In the genomic region with DNA sequence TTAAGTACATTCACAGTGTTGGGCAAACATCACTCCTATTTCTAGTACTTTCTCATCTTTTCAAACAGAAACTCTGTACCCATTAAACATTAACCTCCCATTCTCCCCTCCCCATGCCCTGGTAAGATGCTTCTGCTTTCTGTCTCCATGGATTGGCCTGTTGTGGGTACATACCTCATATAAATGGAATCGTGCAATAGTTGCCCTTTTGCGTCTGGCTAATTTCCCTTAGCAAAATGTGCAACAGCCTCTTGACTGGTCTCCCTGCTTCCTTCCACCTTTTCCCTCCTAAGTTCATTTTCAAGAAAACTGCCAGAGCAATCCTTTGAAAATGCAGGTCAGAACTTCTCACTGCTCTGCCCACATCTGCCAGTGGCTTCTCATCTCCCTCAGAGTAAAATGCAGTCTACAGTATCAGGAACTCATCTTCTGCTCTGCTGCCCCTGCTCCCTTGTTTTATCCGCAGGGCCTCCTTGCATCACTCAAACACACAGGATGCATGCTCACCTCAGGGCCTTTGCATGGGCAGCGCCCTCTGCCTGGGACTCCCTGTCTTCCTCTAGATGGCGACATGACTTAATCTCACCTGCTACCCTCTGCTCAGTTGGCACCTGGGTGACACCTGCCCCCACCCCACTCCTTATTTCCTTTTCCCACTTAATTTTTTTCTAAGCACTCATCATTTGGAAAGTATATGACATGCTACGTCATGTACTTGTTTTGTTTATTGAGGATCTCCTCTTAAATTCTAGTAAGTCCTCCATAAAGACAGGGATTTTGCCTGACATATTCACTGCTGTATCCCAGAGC, we compare ENCODE assay signal across 12 cellular contexts. TPM values are rescaled to one million over a fixed set of nuclear protein-coding genes. Genes with fewer than 3 reads are reported as not detected.
DNase-seq lines count a peak whose midpoint lies in the region; ATAC-seq and TF ChIP-seq lines count a peak whose summit lies in the region.
"Had no signal": no experiment of that assay in that cellular context is flagged by ENCODE, and none has a peak within 500 bp of the region (broad histone marks: within the 10 kb centered on the region; RNA-seq: fewer than 3 reads in every experiment).

No MANE protein-coding gene starts in this region.

- no peaks in the 10 kb centered on the region for H3K9me3 ChIP-seq in right lobe of liver

- H3K36me3 ChIP-seq in right lobe of liver (no peaks in the 10 kb centered on the region), brain microvascular endothelial cell (replicated peaks) (no peaks in the 10 kb centered on the region)

- TF ChIP-seq CTCF in right lobe of liver (IDR thresholded peaks at IDR 0.05) (peak in 3 of 4 donors; percentile 15 to 34 (median 24)), brain microvascular endothelial cell (IDR thresholded peaks at IDR 0.05; ENCODE audit: low read depth, low read length, missing control alignments) (no peak)

- no peak overlapping the region for H3K4me3 ChIP-seq in right lobe of liver
- no peak overlapping the region for H3K4me3 ChIP-seq in brain microvascular endothelial cell (ENCODE audit: low read depth, low read length)

- H3K27ac ChIP-seq in right lobe of liver (peak overlapping the region; percentile 58 to 85 (median 85)), brain microvascular endothelial cell (no peak overlapping the region)
- H3K27ac ChIP-seq: HL-60 had no signal

- in situ Hi-C loops in brain microvascular endothelial cell (cut with HindIII; ENCODE audit: low pct_ligation_motif_present, low sequenced_read_pairs) = no loop called here

- 41% methylated on average over 6 of the region's 6 CpGs for WGBS in right lobe of liver (ENCODE audit: insufficient coverage, low coverage, low lambda C conversion rate, missing lambda C conversion rate)

- peaks cover 0 to 36% (median 12%) of the 10 kb centered on the region in 4 donors for H3K4me1 ChIP-seq in right lobe of liver

- DNase-seq in NOMO-1 treated with DMSO at 0.1 percent for 48 hours (lab: John Stamatoyannopoulos, UW; ENCODE audit: unreplicated experiment) = peak; percentile 47
- DNase-seq in right lobe of liver = peak in 1 of 3 donors; percentile 63
- no peak for DNase-seq in brain microvascular endothelial cell
- no peak for DNase-seq in stimulated activated CD4-positive, alpha-beta T cell treated with anti-CD3 and anti-CD28 coated beads, Interleukin-1b, Interleukin-23, amount 100 ng/mL, for 48 hours
- no peak for DNase-seq in hippocampal formation (lab: John Stamatoyannopoulos, UW)
- DNase-seq: activated CD4-positive, CD25-positive, alpha-beta regulatory T cell treated with anti-CD3 and anti-CD28 coated beads, Interleukin-2, amount 50 U/mL, for 72 hours; central memory CD4-positive, alpha-beta T cell; NCI-H510A had no signal

- intact Hi-C loops in right lobe of liver (cut with DNase I) = loop anchor here (10.0 kb wide), 1 partner anchor 53 kb away; no protein-coding TSS in a partner anchor

- no peak for TF ChIP-seq POLR2A in right lobe of liver (IDR thresholded peaks at IDR 0.05)

- ATAC-seq in GM18498 (IDR thresholded peaks at IDR 0.05; ENCODE audit: unreplicated experiment) (peak; percentile 41), GM21723 (IDR thresholded peaks at IDR 0.05; ENCODE audit: unreplicated experiment) (peak; percentile 35), right lobe of liver (peak; percentile 65 to 78 (median 72)), HG03139 (IDR thresholded peaks at IDR 0.05; ENCODE audit: unreplicated experiment) (no peak)

- H3K27me3 ChIP-seq in right lobe of liver (no peaks in the 10 kb centered on the region), brain microvascular endothelial cell (replicated peaks) (no peaks in the 10 kb centered on the region)

RNA-seq across cellular contexts. Expression of gene ECHDC3, which starts 44.3 kb away (rescaled TPM):
- total RNA-seq in right lobe of liver = 100 to 1,000 TPM in 5 of 6 experiments, 10 to 100 TPM in 1; 85.0 to 304 (median 130) TPM
